Comparison of ENCODE assay signal across 17 cellular contexts in genomic region chr1:3029991-3030662, GRCh38. TPM values are rescaled to one million over a fixed set of nuclear protein-coding genes. Genes with fewer than 3 reads are reported as not detected.
"Had no signal": no experiment of that assay in that cellular context is flagged by ENCODE, and none has a peak within 500 bp of the region (broad histone marks: within the 10 kb centered on the region; RNA-seq: fewer than 3 reads in every experiment).

No MANE protein-coding gene starts in this region.

- DNase-seq: activated CD4-positive, alpha-beta memory T cell treated with anti-CD3 and anti-CD28 coated beads, Interleukin-2, amount 10 ng/mL, durations not matched to agents 7 days and 5 days; amniotic stem cell; body of pancreas; glutamatergic neuron; stomach had no signal

- H3K4me3 ChIP-seq: body of pancreas, esophagus muscularis mucosa, pancreas, skin epidermis, stomach, tibial nerve had no signal

- H3K36me3 Mint-ChIP-seq: activated naive CD4-positive, alpha-beta T cell treated with anti-CD3 and anti-CD28 coated beads, Interleukin-2, amount 50 U/mL, for 72 hours had no signal

- H3K9me3 ChIP-seq: body of pancreas, esophagus muscularis mucosa, pancreas, stomach, tibial nerve had no signal

- H3K36me3 ChIP-seq: esophagus muscularis mucosa, pancreas, stomach, tibial nerve had no signal

- ATAC-seq: activated naive CD4-positive, alpha-beta T cell treated with anti-CD3 and anti-CD28 coated beads, Interleukin-2, amount 50 U/mL, for 72 hours; activated T-helper 17 cell treated with anti-CD3 and anti-CD28 coated beads, Interleukin-2, amount 50 U/mL, for 72 hours; body of pancreas; left colon had no signal

- H3K27me3 Mint-ChIP-seq: activated CD4-positive, alpha-beta memory T cell treated with anti-CD3 and anti-CD28 coated beads, Interleukin-2, amount 10 ng/mL, durations not matched to agents 7 days and 5 days; activated T-helper 17 cell treated with anti-CD3 and anti-CD28 coated beads, Interleukin-2, amount 50 U/mL, for 72 hours; central memory CD8-positive, alpha-beta T cell had no signal

- H3K27me3 ChIP-seq: body of pancreas, pancreas had no signal

- H3K4me3 Mint-ChIP-seq: activated CD4-positive, alpha-beta memory T cell treated with anti-CD3 and anti-CD28 coated beads, Interleukin-2, amount 10 ng/mL, durations not matched to agents 7 days and 5 days; activated T-helper 17 cell treated with anti-CD3 and anti-CD28 coated beads, Interleukin-2, amount 50 U/mL, for 72 hours; central memory CD8-positive, alpha-beta T cell had no signal

- H3K27ac ChIP-seq: body of pancreas, esophagus muscularis mucosa, pancreas, skin epidermis, stomach, tibial nerve had no signal

- H3K9me3 Mint-ChIP-seq: activated CD4-positive, alpha-beta memory T cell treated with anti-CD3 and anti-CD28 coated beads, Interleukin-2, amount 10 ng/mL, durations not matched to agents 7 days and 5 days; activated naive CD4-positive, alpha-beta T cell treated with anti-CD3 and anti-CD28 coated beads, Interleukin-2, amount 50 U/mL, for 72 hours; activated T-helper 17 cell treated with anti-CD3 and anti-CD28 coated beads, Interleukin-2, amount 50 U/mL, for 72 hours; central memory CD8-positive, alpha-beta T cell had no signal

- H3K27ac Mint-ChIP-seq: activated CD4-positive, alpha-beta memory T cell treated with anti-CD3 and anti-CD28 coated beads, Interleukin-2, amount 10 ng/mL, durations not matched to agents 7 days and 5 days; activated naive CD4-positive, alpha-beta T cell treated with anti-CD3 and anti-CD28 coated beads, Interleukin-2, amount 50 U/mL, for 72 hours; activated T-helper 17 cell treated with anti-CD3 and anti-CD28 coated beads, Interleukin-2, amount 50 U/mL, for 72 hours had no signal

- H3K4me1 Mint-ChIP-seq: activated T-helper 17 cell treated with anti-CD3 and anti-CD28 coated beads, Interleukin-2, amount 50 U/mL, for 72 hours had no signal

- H3K4me1 ChIP-seq: body of pancreas, esophagus muscularis mucosa, pancreas, stomach had no signal

RNA-seq across cellular contexts. Expression of gene ACTRT2, which starts 8.9 kb away (rescaled TPM):
- total RNA-seq: activated CD4-positive, alpha-beta memory T cell treated with anti-CD3 and anti-CD28 coated beads, Interleukin-2, amount 10 ng/mL, durations not matched to agents 7 days and 5 days; activated naive CD4-positive, alpha-beta T cell treated with anti-CD3 and anti-CD28 coated beads, Interleukin-2, amount 50 U/mL, for 72 hours; activated T-helper 17 cell treated with anti-CD3 and anti-CD28 coated beads, Interleukin-2, amount 50 U/mL, for 72 hours; body of pancreas; dermis microvascular lymphatic vessel endothelial cell; esophagus muscularis mucosa; fibroblast of villous mesenchyme; left colon; pancreas; renal cortical epithelial cell; SK-MEL-5; stomach; tibial nerve had no signal

RNA-seq across cellular contexts. Expression of gene PRDM16, which starts 38.9 kb away (rescaled TPM):
- total RNA-seq: activated T-helper 17 cell treated with anti-CD3 and anti-CD28 coated beads, Interleukin-2, amount 50 U/mL, for 72 hours; dermis microvascular lymphatic vessel endothelial cell had no signal
